ENCODE assay signal across 16 cellular contexts in genomic region chr13:110407531-110407930, GRCh38.
A peak's percentile ranks its signal among the peaks of the same experiment; 100 is the strongest.
DNase-seq lines count a peak whose midpoint lies in the region; ATAC-seq, FAIRE-seq and TF ChIP-seq lines count a peak whose summit lies in the region.
"Had no signal": no experiment of that assay in that cellular context is flagged by ENCODE, and none has a peak within 500 bp of the region (broad histone marks: within the 10 kb centered on the region; RNA-seq: fewer than 3 reads in every experiment).

No MANE protein-coding gene starts in this region.

- H3K36me3 ChIP-seq in endothelial cell of umbilical vein (ENCODE audit: control insufficient read depth in 2 of 2, extremely low read depth in 1 of 2, insufficient read depth in 2 of 2, low read length in 2 of 2) (peaks cover 1 to 3% of the 10 kb centered on the region in 2 experiments), tibial nerve (no peaks in the 10 kb centered on the region)
- no peaks in the 10 kb centered on the region for H3K36me3 ChIP-seq in CD8-positive, alpha-beta memory T cell (ENCODE audit: insufficient read depth, low read length)

- no peaks in the 10 kb centered on the region for H3K27me3 Mint-ChIP-seq in nephron progenitor cell (ENCODE audit: low read depth, poor library complexity)
- peaks cover 29 to 68% of the 10 kb centered on the region in 2 donors for H3K27me3 Mint-ChIP-seq in CD8-positive, alpha-beta memory T cell

- no peaks in the 10 kb centered on the region for H3K9me3 ChIP-seq in endothelial cell of umbilical vein (replicated peaks; ENCODE audit: control insufficient read depth, insufficient read depth, low read length)
- no peaks in the 10 kb centered on the region for H3K9me3 ChIP-seq in tibial nerve
- no peaks in the 10 kb centered on the region for H3K9me3 ChIP-seq in CD8-positive, alpha-beta memory T cell (ENCODE audit: low read length)
- H3K9me3 ChIP-seq: SJCRH30 had no signal

- H4K20me1 ChIP-seq in endothelial cell of umbilical vein (replicated peaks; ENCODE audit: control insufficient read depth, extremely low read depth, insufficient read depth, low read length) = no peaks in the 10 kb centered on the region

- no peaks in the 10 kb centered on the region for H3K9me1 ChIP-seq in endothelial cell of umbilical vein (replicated peaks; ENCODE audit: control insufficient read depth, extremely low read depth, insufficient read depth, low read length)

- TF ChIP-seq CTCF in RWPE1 (conservative IDR thresholded peaks at IDR 0.05; ENCODE audit: low read depth) (no peak), endothelial cell of umbilical vein (IDR thresholded peaks at IDR 0.05; ENCODE audit: extremely low read depth in 1 of 2, insufficient read depth in 1 of 2, low read depth in 1 of 2, low read length in 2 of 2) (no peak), nephron progenitor cell (IDR thresholded peaks at IDR 0.05) (no peak), tibial nerve (IDR thresholded peaks at IDR 0.05) (no peak)

- 31 to 33% methylated on average over 9 of the region's 9 CpGs for WGBS in tibial nerve, 2 donors

- TF ChIP-seq POLR2A in endothelial cell of umbilical vein (IDR thresholded peaks at IDR 0.05; ENCODE audit: low read depth, low read length) (no peak), tibial nerve (IDR thresholded peaks at IDR 0.05) (no peak)

- H3K79me2 ChIP-seq in endothelial cell of umbilical vein (ENCODE audit: control insufficient read depth, insufficient read depth, low read length) = no peaks in the 10 kb centered on the region

- FAIRE-seq in endothelial cell of umbilical vein (lab: Jason Lieb, UNC) = peak; percentile 94

- dilution Hi-C loops in endothelial cell of umbilical vein (cut with MboI; ENCODE audit: extremely low pct_ligation_motif_present, low sequenced_read_pairs) = no loop called here

- H3K27ac Mint-ChIP-seq in nephron progenitor cell = peak overlapping the region; percentile 11
- H3K27ac Mint-ChIP-seq in CD8-positive, alpha-beta memory T cell = peak overlapping the region in 1 of 8 donors; percentile 16
- H3K27ac Mint-ChIP-seq: IgD-negative memory B cell; stimulated activated naive CD8-positive, alpha-beta T cell treated with anti-CD3 and anti-CD28 coated beads, Interleukin-15, amount 100 ng/mL, for 72 hours had no signal

- no peak overlapping the region for H3K4me3 Mint-ChIP-seq in nephron progenitor cell
- H3K4me3 Mint-ChIP-seq in CD8-positive, alpha-beta memory T cell = no peak overlapping the region
- H3K4me3 Mint-ChIP-seq: IgD-negative memory B cell; stimulated activated naive CD8-positive, alpha-beta T cell treated with anti-CD3 and anti-CD28 coated beads, Interleukin-15, amount 100 ng/mL, for 72 hours had no signal

- H2AFZ ChIP-seq in endothelial cell of umbilical vein (ENCODE audit: low read depth, low read length) = no peak overlapping the region

- peaks cover 66% of the 10 kb centered on the region for H3K4me1 ChIP-seq in endothelial cell of umbilical vein (ENCODE audit: control insufficient read depth, extremely low read depth, insufficient read depth, low read length)
- H3K4me1 ChIP-seq in tibial nerve = peaks cover 0 to 76% (median 31%) of the 10 kb centered on the region in 4 donors
- H3K4me1 ChIP-seq in CD8-positive, alpha-beta memory T cell (ENCODE audit: insufficient read depth, low read length) = no peaks in the 10 kb centered on the region

- no TSS peak for BruUV-seq in endothelial cell of umbilical vein (replicated peaks; lab: Mats Ljungman, UMichigan)

- H3K36me3 Mint-ChIP-seq in nephron progenitor cell (ENCODE audit: low read depth) = peaks cover 40% of the 10 kb centered on the region
- H3K36me3 Mint-ChIP-seq in CD8-positive, alpha-beta memory T cell = no peaks in the 10 kb centered on the region
- H3K36me3 Mint-ChIP-seq: IgD-negative memory B cell had no signal

- H3K4me2 ChIP-seq in endothelial cell of umbilical vein (ENCODE audit: insufficient read depth, low read length) = peak overlapping the region; percentile 35

- CTCF ChIA-PET in RWPE1 (lab: Yijun Ruan, JAX) = no interaction called here
- CTCF ChIA-PET in endothelial cell of umbilical vein (lab: Charles Lee) = interaction anchor here (0.5 to 1.0 kb wide), 3 partner anchors 66 to 160 kb away, joined by 3 read pairs; no protein-coding TSS in a partner anchor
- CTCF ChIA-PET in CD8-positive, alpha-beta memory T cell (lab: Charles Lee) = no interaction called here

- DNase-seq in RWPE1 (ENCODE audit: low spot score) (no peak), endothelial cell of umbilical vein (ENCODE audit: low read depth, low spot score) (peak; percentile 48), nephron progenitor cell (no peak), tibial nerve (ENCODE audit: low spot score in 2 of 2) (no peak), RKO (ENCODE audit: low spot score) (no peak)
- DNase-seq in activated effector memory CD4-positive, alpha-beta T cell treated with anti-CD3 and anti-CD28 coated beads, Interleukin-2, amount 50 U/mL, for 16 hours = no peak
- no peak for DNase-seq in CD8-positive, alpha-beta memory T cell
- DNase-seq: anterior cingulate cortex; DMS79; NCI-H187 treated with DMSO at 0.1 percent for 48 hours; NCI-H510A treated with DMSO at 0.1 percent for 48 hours; SJCRH30; stimulated activated naive CD8-positive, alpha-beta T cell treated with anti-CD3 and anti-CD28 coated beads, Interleukin-15, amount 100 ng/mL, for 72 hours had no signal

- POLR2A ChIA-PET in RWPE1 (lab: Yijun Ruan, JAX; ENCODE audit: low non-redundant PET) (no interaction called here), endothelial cell of umbilical vein (lab: Charles Lee) (no interaction called here)
- POLR2A ChIA-PET in CD8-positive, alpha-beta memory T cell (lab: Charles Lee) = no interaction called here

- peak overlapping the region; percentile 41 for H3K9ac ChIP-seq in endothelial cell of umbilical vein (replicated peaks; ENCODE audit: extremely low read depth, insufficient read depth, low read length)

- no peaks in the 10 kb centered on the region for H3K9me3 Mint-ChIP-seq in nephron progenitor cell
- H3K9me3 Mint-ChIP-seq in CD8-positive, alpha-beta memory T cell = no peaks in the 10 kb centered on the region
- H3K9me3 Mint-ChIP-seq: IgD-negative memory B cell; stimulated activated naive CD8-positive, alpha-beta T cell treated with anti-CD3 and anti-CD28 coated beads, Interleukin-15, amount 100 ng/mL, for 72 hours had no signal

- H3K4me1 Mint-ChIP-seq in nephron progenitor cell = peaks cover 92% of the 10 kb centered on the region
- peaks cover 0 to 4% (median 0%) of the 10 kb centered on the region in 3 donors for H3K4me1 Mint-ChIP-seq in CD8-positive, alpha-beta memory T cell

- intact Hi-C loops in endothelial cell of umbilical vein (cut with micrococcal nuclease) = no loop called here

- no peak overlapping the region for H3K4me3 ChIP-seq in endothelial cell of umbilical vein (replicated peaks in 1 of 3; ENCODE audit: insufficient read depth in 1 of 3, low read depth in 1 of 3, low read length in 3 of 3)
- H3K4me3 ChIP-seq in tibial nerve = no peak overlapping the region
- H3K4me3 ChIP-seq in CD8-positive, alpha-beta memory T cell (ENCODE audit: low read length) = no peak overlapping the region
- H3K4me3 ChIP-seq: SJCRH30 had no signal

- ATAC-seq in HG02759 (IDR thresholded peaks at IDR 0.05; ENCODE audit: unreplicated experiment) = no peak
- ATAC-seq: activated CD4-positive, CD25-positive, alpha-beta regulatory T cell treated with anti-CD3 and anti-CD28 coated beads, Interleukin-2, amount 50 U/mL, for 24 hours; stimulated activated naive CD8-positive, alpha-beta T cell treated with anti-CD3 and anti-CD28 coated beads, Interleukin-15, amount 100 ng/mL, for 72 hours had no signal

- no peaks in the 10 kb centered on the region for H3K27me3 ChIP-seq in endothelial cell of umbilical vein (ENCODE audit: control insufficient read depth in 2 of 2, insufficient read depth in 2 of 2, low read length in 2 of 2)
- no peaks in the 10 kb centered on the region for H3K27me3 ChIP-seq in tibial nerve
- H3K27me3 ChIP-seq in CD8-positive, alpha-beta memory T cell (ENCODE audit: insufficient read depth, low read length, poor library complexity, severe bottlenecking) = peaks cover 8% of the 10 kb centered on the region
- H3K27me3 ChIP-seq: SJCRH30 had no signal

- peak overlapping the region; percentile 54 for H3K27ac ChIP-seq in RWPE1
- peak overlapping the region; percentile 91 for H3K27ac ChIP-seq in endothelial cell of umbilical vein (ENCODE audit: insufficient read depth, low read depth, low read length)
- H3K27ac ChIP-seq in tibial nerve = peak overlapping the region in 3 of 4 donors; percentile 37 to 80 (median 73)
- H3K27ac ChIP-seq in CD8-positive, alpha-beta memory T cell (ENCODE audit: low read depth, low read length) = no peak overlapping the region

- TF ChIP-seq EP300 in tibial nerve (IDR thresholded peaks at IDR 0.05) = no peak

TF ChIP-seq in endothelial cell of umbilical vein, 7 proteins besides CTCF, POLR2A, EP300 and RAD21:
- TF ChIP-seq JUN (IDR thresholded peaks at IDR 0.05; ENCODE audit: borderline replicate concordance, insufficient read depth, insufficient read length, low read depth) = no peak
- peak; percentile 38 for TF ChIP-seq POLR2AphosphoS5 (IDR thresholded peaks at IDR 0.05; ENCODE audit: insufficient read depth, low read depth, low read length)
